ENCODE assay signal across 8 cellular contexts in the genomic region with DNA sequence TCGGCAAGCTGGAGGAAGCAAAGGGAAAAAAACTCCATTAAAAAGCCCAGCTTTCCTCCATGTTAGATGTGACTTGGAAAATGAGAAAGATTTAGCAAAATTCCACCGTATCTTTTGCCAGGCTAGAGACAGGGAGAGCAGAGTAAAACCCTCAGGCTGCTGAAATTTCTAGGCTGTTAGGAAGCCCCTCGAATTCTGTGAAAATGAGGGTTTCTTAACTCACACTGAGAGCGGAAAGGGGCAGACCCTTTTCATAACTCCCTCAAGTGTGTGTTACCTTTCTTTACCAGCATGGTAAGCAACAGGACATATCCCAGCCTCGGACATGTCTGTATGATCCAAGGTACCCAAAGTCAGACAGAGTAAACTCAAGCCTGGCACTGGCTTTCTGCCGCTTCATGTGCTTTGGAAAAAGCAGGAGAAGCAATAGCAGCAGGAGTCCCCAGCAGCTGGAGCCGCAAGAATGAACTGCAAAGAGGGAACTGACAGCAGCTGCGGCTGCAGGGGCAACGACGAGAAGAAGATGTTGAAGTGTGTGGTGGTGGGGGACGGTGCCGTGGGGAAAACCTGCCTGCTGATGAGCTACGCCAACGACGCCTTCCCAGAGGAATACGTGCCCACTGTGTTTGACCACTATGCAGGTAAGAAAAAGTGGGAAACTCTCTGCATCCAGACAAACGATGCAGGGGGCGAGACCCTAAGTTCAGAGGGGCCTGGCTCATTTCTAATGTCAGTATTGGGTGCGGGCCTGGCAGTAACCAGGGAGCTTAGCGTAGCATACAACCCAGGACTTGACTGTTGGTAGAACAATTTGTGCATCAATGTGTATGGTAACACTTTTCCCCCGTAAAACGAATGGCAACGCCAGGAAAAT. TPM values are rescaled to one million over a fixed set of nuclear protein-coding genes. Genes with fewer than 3 reads are reported as not detected.
DNase-seq lines count a peak whose midpoint lies in the region; ATAC-seq, FAIRE-seq and TF ChIP-seq lines count a peak whose summit lies in the region.

TSS of gene RHOJ (plus strand) at position 37 of the 874 bp plus-strand sequence. CDS start at position 464, 427 bp downstream.

- no peaks in the 10 kb centered on the region for H4K20me1 ChIP-seq in GM23338 (replicated peaks; ENCODE audit: insufficient read depth)

- H2AFZ ChIP-seq in GM23338: peak within 1 kb of the TSS; percentile 97

- no peaks in the 10 kb centered on the region for H3K36me3 Mint-ChIP-seq in GM23338 (ENCODE audit: low read depth)

- no peaks in the 10 kb centered on the region for H3K79me2 ChIP-seq in GM23338 (replicated peaks; ENCODE audit: insufficient read depth)

- no peaks in the 10 kb centered on the region for H3K9me3 Mint-ChIP-seq in GM23338

- no peaks in the 10 kb centered on the region for H3F3A ChIP-seq in GM23338 (replicated peaks; ENCODE audit: low read depth)

- H3K4me3 ChIP-seq in GM23338 (0 out of 2 replicates have a peak within 1 kb of the TSS, but pooled peaks have one; percentile 13), adipocyte (ENCODE audit: low read length) (peak within 1 kb of the TSS; percentile 81), left ventricle myocardium inferior (peak within 1 kb of the TSS; percentile 67)

- peak; percentile 42 for DNase-seq in GM23338 (ENCODE audit: low spot score)
- DNase-seq in adipocyte (ENCODE audit: low read depth): peak; percentile 61
- DNase-seq in left ventricle myocardium inferior: peak; percentile 22
- DNase-seq in sciatic nerve (ENCODE audit: low spot score): peak; percentile 65
- no peak for DNase-seq in RCC 7860 (ENCODE audit: low spot score)
- DNase-seq in stimulated activated CD4-positive, alpha-beta T cell treated with anti-CD3 and anti-CD28 coated beads, Interleukin-2, amount 100 ng/mL, for 24 hours: no peak
- no peak for DNase-seq in NCI-H510A treated with DMSO at 0.1 percent for 48 hours (lab: John Stamatoyannopoulos, UW)

- no peaks in the 10 kb centered on the region for H3K27me3 ChIP-seq in GM23338 (ENCODE audit: insufficient read depth)
- no peaks in the 10 kb centered on the region for H3K27me3 ChIP-seq in adipocyte (replicated peaks; ENCODE audit: control insufficient read depth, insufficient read depth, low read length)
- no peaks in the 10 kb centered on the region for H3K27me3 ChIP-seq in left ventricle myocardium inferior (ENCODE audit: low read depth)

- H3K27ac Mint-ChIP-seq in GM23338: no peak within 1 kb of the TSS

- FAIRE-seq in RCC 7860 (lab: Jason Lieb, UNC): no peak

- 0 out of 2 replicates have a peak, but pooled peaks cover 4% of the 10 kb centered on the region for H3K9me2 ChIP-seq in GM23338 (ENCODE audit: insufficient read depth)

- H3K4me3 Mint-ChIP-seq in GM23338: no peak within 1 kb of the TSS

- peak within 1 kb of the TSS; percentile 67 for H3K4me2 ChIP-seq in GM23338

- H3K27me3 Mint-ChIP-seq in GM23338 (ENCODE audit: insufficient read depth, low read depth, poor library complexity): no peaks in the 10 kb centered on the region

- H3K36me3 ChIP-seq in GM23338 (ENCODE audit: insufficient read depth) (no peaks in the 10 kb centered on the region), adipocyte (ENCODE audit: control insufficient read depth, insufficient read depth, low read length, severe bottlenecking) (no peaks in the 10 kb centered on the region), left ventricle myocardium inferior (no peaks in the 10 kb centered on the region)

- peak within 1 kb of the TSS; percentile 87 for H3K9ac ChIP-seq in adipocyte (ENCODE audit: low read length)

- H3K4me1 ChIP-seq in GM23338 (ENCODE audit: insufficient read depth) (peaks cover 16% of the 10 kb centered on the region), adipocyte (ENCODE audit: control insufficient read depth, insufficient read depth, low read length) (peaks cover 25% of the 10 kb centered on the region), left ventricle myocardium inferior (peaks cover 60% of the 10 kb centered on the region)

- peaks cover 11% of the 10 kb centered on the region for H3K4me1 Mint-ChIP-seq in GM23338

- intact Hi-C loops in left ventricle myocardium inferior (cut with micrococcal nuclease): no loop called here
- intact Hi-C loops in sciatic nerve (cut with DNase I): no loop called here

- H3K9me3 ChIP-seq in adipocyte (ENCODE audit: control insufficient read depth, low read length) (no peaks in the 10 kb centered on the region), left ventricle myocardium inferior (replicated peaks) (no peaks in the 10 kb centered on the region)

- ATAC-seq in GM23338 (peak; percentile 84), sciatic nerve (peak; percentile 51), GM19455 (IDR thresholded peaks at IDR 0.05; ENCODE audit: unreplicated experiment) (no peak)

- no peak for TF ChIP-seq CTCF in GM23338 (conservative IDR thresholded peaks at IDR 0.05; ENCODE audit: low read depth in 2 of 2)
- no peak for TF ChIP-seq CTCF in left ventricle myocardium inferior (IDR thresholded peaks at IDR 0.05; ENCODE audit: borderline replicate concordance)

- peak within 1 kb of the TSS; percentile 62; the same call in 1 of the 2 replicates for H3K27ac ChIP-seq in GM23338 (ENCODE audit: low read depth)
- H3K27ac ChIP-seq in left ventricle myocardium inferior (replicated peaks): peak within 1 kb of the TSS; percentile 95

TF ChIP-seq in GM23338, 12 proteins besides CTCF, POLR2A, EP300 and RAD21 (continues in another document):
- TF ChIP-seq, protein P1, sequence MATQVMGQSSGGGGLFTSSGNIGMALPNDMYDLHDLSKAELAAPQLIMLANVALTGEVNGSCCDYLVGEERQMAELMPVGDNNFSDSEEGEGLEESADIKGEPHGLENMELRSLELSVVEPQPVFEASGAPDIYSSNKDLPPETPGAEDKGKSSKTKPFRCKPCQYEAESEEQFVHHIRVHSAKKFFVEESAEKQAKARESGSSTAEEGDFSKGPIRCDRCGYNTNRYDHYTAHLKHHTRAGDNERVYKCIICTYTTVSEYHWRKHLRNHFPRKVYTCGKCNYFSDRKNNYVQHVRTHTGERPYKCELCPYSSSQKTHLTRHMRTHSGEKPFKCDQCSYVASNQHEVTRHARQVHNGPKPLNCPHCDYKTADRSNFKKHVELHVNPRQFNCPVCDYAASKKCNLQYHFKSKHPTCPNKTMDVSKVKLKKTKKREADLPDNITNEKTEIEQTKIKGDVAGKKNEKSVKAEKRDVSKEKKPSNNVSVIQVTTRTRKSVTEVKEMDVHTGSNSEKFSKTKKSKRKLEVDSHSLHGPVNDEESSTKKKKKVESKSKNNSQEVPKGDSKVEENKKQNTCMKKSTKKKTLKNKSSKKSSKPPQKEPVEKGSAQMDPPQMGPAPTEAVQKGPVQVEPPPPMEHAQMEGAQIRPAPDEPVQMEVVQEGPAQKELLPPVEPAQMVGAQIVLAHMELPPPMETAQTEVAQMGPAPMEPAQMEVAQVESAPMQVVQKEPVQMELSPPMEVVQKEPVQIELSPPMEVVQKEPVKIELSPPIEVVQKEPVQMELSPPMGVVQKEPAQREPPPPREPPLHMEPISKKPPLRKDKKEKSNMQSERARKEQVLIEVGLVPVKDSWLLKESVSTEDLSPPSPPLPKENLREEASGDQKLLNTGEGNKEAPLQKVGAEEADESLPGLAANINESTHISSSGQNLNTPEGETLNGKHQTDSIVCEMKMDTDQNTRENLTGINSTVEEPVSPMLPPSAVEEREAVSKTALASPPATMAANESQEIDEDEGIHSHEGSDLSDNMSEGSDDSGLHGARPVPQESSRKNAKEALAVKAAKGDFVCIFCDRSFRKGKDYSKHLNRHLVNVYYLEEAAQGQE (IDR thresholded peaks at IDR 0.05; ENCODE audit: unreplicated experiment): no peak

RNA-seq across cellular contexts. Expression of gene RHOJ, which starts in this region (rescaled TPM):
- total RNA-seq in GM23338 (2014; rRNA removed; shearing (Covaris generic)): 0.17 TPM in 1 of 2 replicates, not detected in the other
- polyA plus RNA-seq in GM23338 (2016; fragmentation: Nextera tagmentation; extraction: Ambion mirVana): not detected in 2 replicates
- total RNA-seq in left ventricle myocardium inferior: 14.6 TPM
- 55.9 TPM for total RNA-seq in sciatic nerve

Comparison
In these comparisons a context has a peak if more than half of its experiments do, and no peak if none do; other contexts are left out.
1. RNA of gene RHOJ (total RNA-seq): 55.9 TPM in sciatic nerve (single experiment) and 14.6 TPM in left ventricle myocardium inferior (single experiment); 0.17 TPM in GM23338; every median in the first group is over 10 times any median in the second.
2. Peak in DNase-seq, ATAC-seq, H3K4me3 ChIP-seq, H3K27ac ChIP-seq and H3K4me2 ChIP-seq in GM23338; RNA of the gene not detected or under 1 TPM.
3. DNase-seq: peak in adipocyte (single experiment), left ventricle myocardium inferior (single experiment) and sciatic nerve (single experiment); none in RCC 7860 (single experiment), stimulated activated CD4-positive, alpha-beta T cell treated with anti-CD3 and anti-CD28 coated beads, Interleukin-2, amount 100 ng/mL, for 24 hours (0 of 2) and NCI-H510A treated with DMSO at 0.1 percent for 48 hours (single experiment).
4. H3K4me3 ChIP-seq: peak in every context shown above with its lines; median percentile 81 in adipocyte; 67 in left ventricle myocardium inferior; 13 in GM23338.